9 cellular contexts compared by ENCODE assay signal in genomic region chr15:80660114-80660513, GRCh38. TPM values are rescaled to one million over a fixed set of nuclear protein-coding genes. Genes with fewer than 3 reads are reported as not detected.
DNase-seq lines count a peak whose midpoint lies in the region; ATAC-seq, FAIRE-seq and TF ChIP-seq lines count a peak whose summit lies in the region.
"Had no signal": no experiment of that assay in that cellular context is flagged by ENCODE, and none has a peak within 500 bp of the region (broad histone marks: within the 10 kb centered on the region; RNA-seq: fewer than 3 reads in every experiment).

No MANE protein-coding gene starts in this region.

- H3K27ac ChIP-seq in brain microvascular endothelial cell, result no peak overlapping the region
- no peak overlapping the region for H3K27ac ChIP-seq in HepG2 (ENCODE audit: extremely low read length, insufficient read depth, low read length)

- no peak for TF ChIP-seq POLR2A in HepG2 (IDR thresholded peaks at IDR 0.05; ENCODE audit: insufficient read depth in 1 of 2, low read depth in 2 of 2, low read length in 2 of 2)

- CTCF ChIA-PET in HepG2 (lab: Yijun Ruan, JAX; ENCODE audit: low intra/inter-chr PET ratio, low total read pairs), result interaction anchor here (0.7 to 2.0 kb wide), 4 partner anchors 116 to 310 kb away, joined by 3 to 17 read pairs (median 7); partner anchors contain the start of gene CEMIP

- no TSS peak for BruUV-seq in HepG2 (replicated peaks; lab: Mats Ljungman, UMichigan)

- H3K79me2 ChIP-seq in HepG2 (ENCODE audit: insufficient read depth, low read length), result no peaks in the 10 kb centered on the region

- 0 out of 2 replicates have a peak, but pooled peaks have one; percentile 40 for TF ChIP-seq RAD21 in HepG2 (CRISPR knock-in tag; IDR thresholded peaks at IDR 0.05)

- POLR2A ChIA-PET in HepG2 (lab: Yijun Ruan, JAX), result interaction anchor here (1.0 to 1.1 kb wide), 2 partner anchors 116 to 119 kb away, joined by 3 to 6 read pairs; partner anchors contain the start of gene CEMIP

- H3K36me3 ChIP-seq in brain microvascular endothelial cell (replicated peaks), result no peaks in the 10 kb centered on the region
- no peaks in the 10 kb centered on the region for H3K36me3 ChIP-seq in HepG2 (replicated peaks in 1 of 2; ENCODE audit: control insufficient read depth in 1 of 2, insufficient read depth in 2 of 2, low read length in 2 of 2)

- peak; percentile 76 for FAIRE-seq in HepG2 (lab: Jason Lieb, UNC)

- H4K20me1 ChIP-seq in HepG2 (ENCODE audit: insufficient read depth, low read length), result no peaks in the 10 kb centered on the region

- no peak overlapping the region for H3K9ac ChIP-seq in HepG2 (ENCODE audit: insufficient read depth, low read depth, low read length)

- in situ Hi-C loops in ACHN (cut with HindIII; ENCODE audit: low pct_ligation_motif_present, low pct_unique_long_range_greater_than_20kb, low sequenced_read_pairs) (no loop called here), brain microvascular endothelial cell (cut with HindIII; ENCODE audit: low pct_ligation_motif_present, low sequenced_read_pairs) (no loop called here), HepG2 (cut with HindIII; ENCODE audit: extremely low pct_ligation_motif_present, low pct_unique_long_range_greater_than_20kb) (loop anchor here (5.0 kb wide), 1 partner anchor 117 kb away; the partner anchor contains the start of gene CEMIP)

- no peak overlapping the region for H2AFZ ChIP-seq in HepG2 (ENCODE audit: low read length)

- H3K4me1 ChIP-seq in HepG2 (ENCODE audit: insufficient read depth, low read length), result no peaks in the 10 kb centered on the region

- H3K9me3 ChIP-seq in HepG2 (ENCODE audit: low read length), result no peaks in the 10 kb centered on the region

- H3K4me2 ChIP-seq in HepG2 (ENCODE audit: low read depth, low read length), result no peak overlapping the region

- peak; percentile 96 for ATAC-seq in HepG2
- no peak for ATAC-seq in GM18520 (IDR thresholded peaks at IDR 0.05; ENCODE audit: unreplicated experiment)
- ATAC-seq in HG02610 (IDR thresholded peaks at IDR 0.05; ENCODE audit: unreplicated experiment), result no peak

- H3K27me3 ChIP-seq in brain microvascular endothelial cell (replicated peaks) (no peaks in the 10 kb centered on the region), HepG2 (ENCODE audit: control insufficient read depth in 1 of 2, insufficient read depth in 2 of 2, low read length in 2 of 2) (no peaks in the 10 kb centered on the region)

- H3K4me3 ChIP-seq in brain microvascular endothelial cell (ENCODE audit: low read depth, low read length) (no peak overlapping the region), HepG2 (replicated peaks in 1 of 3; ENCODE audit: insufficient read depth in 1 of 3, low read depth in 2 of 3, low read length in 3 of 3) (no peak overlapping the region)

- DNase-seq in ACHN (peak; percentile 47), HT1080 (ENCODE audit: low read depth) (peak; percentile 57), brain microvascular endothelial cell (peak; percentile 31), HepG2 (ENCODE audit: low spot score) (peak; percentile 42), DMS53 (lab: John Stamatoyannopoulos, UW) (no peak), T-helper 2 cell (no peak)
- DNase-seq: amygdala had no signal

- peak; percentile 66 for TF ChIP-seq CTCF in brain microvascular endothelial cell (IDR thresholded peaks at IDR 0.05; ENCODE audit: low read depth, low read length, missing control alignments)
- peak; percentile 77 for TF ChIP-seq CTCF in HepG2 (CRISPR knock-in tag; IDR thresholded peaks at IDR 0.05)

- intact Hi-C loops in HepG2 (cut with micrococcal nuclease; ENCODE audit: unreplicated experiment), result loop anchor here (1.0 to 2.0 kb wide), 4 partner anchors 93 to 310 kb away; no protein-coding TSS in a partner anchor

- no peak for TF ChIP-seq EP300 in HepG2 (IDR thresholded peaks at IDR 0.05; ENCODE audit: low read depth in 2 of 2, low read length in 2 of 2)
- TF ChIP-seq EP300 in HepG2 (CRISPR knock-in tag; IDR thresholded peaks at IDR 0.05; ENCODE audit: borderline replicate concordance), result no peak

TF ChIP-seq in HepG2, 621 proteins besides CTCF, POLR2A, EP300 and RAD21 (continues in another document):
- TF ChIP-seq ZNF75D (CRISPR knock-in tag; IDR thresholded peaks at IDR 0.05; ENCODE audit: borderline replicate concordance) (no peak), BORCS8-MEF2B (CRISPR knock-in tag; IDR thresholded peaks at IDR 0.05) (no peak), HBP1 (CRISPR knock-in tag; IDR thresholded peaks at IDR 0.05; ENCODE audit: low read depth) (no peak), ZNF546 (CRISPR knock-in tag; conservative IDR thresholded peaks at IDR 0.05) (no peak), REST (IDR thresholded peaks at IDR 0.05; ENCODE audit: borderline replicate concordance in 1 of 2, low read depth in 1 of 2, low read length in 2 of 2) (no peak), POLR2AphosphoS5 (IDR thresholded peaks at IDR 0.05; ENCODE audit: low read depth, low read length) (no peak), CCDC6 (CRISPR knock-in tag; IDR thresholded peaks at IDR 0.05) (no peak), NR2F2 (IDR thresholded peaks at IDR 0.05; ENCODE audit: borderline replicate concordance, low read depth) (no peak)

RNA-seq across cellular contexts. Expression of gene ABHD17C, which starts 35.0 kb away (rescaled TPM):
- total RNA-seq in HT1080 (2014; rRNA removed; shearing (Covaris generic)), result 4.0 and 8.0 TPM in 2 replicates
- polyA plus RNA-seq in HT1080 (2015; cell fraction: cytosol; rRNA removed), result 20.3 and 26.0 TPM in 2 replicates
- 13.8 and 14.0 TPM in 2 replicates for polyA plus RNA-seq in HT1080 (2015; cell fraction: nucleus; rRNA removed)
- total RNA-seq in HepG2 (2016; rRNA removed; fragmentation: Illumina TruSeq; extraction: Trizol), result 2.9 and 4.7 TPM in 2 replicates
- 1.5 TPM in 2 replicates for total RNA-seq in HepG2 (2016; cell fraction: cytosol; rRNA removed; fragmentation: Illumina TruSeq; extraction: Trizol; ENCODE audit: low read depth)
- 2.7 and 4.3 TPM in 2 replicates for total RNA-seq in HepG2 (2016; cell fraction: insoluble cytoplasmic fraction; rRNA removed; fragmentation: Illumina TruSeq; extraction: Trizol)
- total RNA-seq in HepG2 (2016; cell fraction: membrane; rRNA removed; fragmentation: Illumina TruSeq; extraction: Trizol), result 4.7 and 8.1 TPM in 2 replicates
- total RNA-seq in HepG2 (2016; cell fraction: nucleus; rRNA removed; fragmentation: Illumina TruSeq; extraction: Trizol), result 4.1 and 4.3 TPM in 2 replicates
- polyA plus RNA-seq in HepG2 (2011; rRNA removed), result 3.3 and 3.9 TPM in 2 replicates
- polyA plus RNA-seq in HepG2 (2011; cell fraction: cytosol; rRNA removed), result 2.9 and 3.8 TPM in 2 replicates
- 1.3 and 1.5 TPM in 2 replicates for polyA plus RNA-seq in HepG2 (2011; cell fraction: nucleus; rRNA removed)
- 2.3 and 4.0 TPM in 2 replicates for polyA plus RNA-seq in HepG2 (2012)
- 3.1 and 3.6 TPM in 2 replicates for polyA plus RNA-seq in HepG2 (2016; cell fraction: cytosol; fragmentation: Illumina TruSeq; extraction: Trizol; ENCODE audit: low read depth)
- polyA plus RNA-seq in HepG2 (2016; cell fraction: insoluble cytoplasmic fraction; fragmentation: Illumina TruSeq; extraction: Trizol; ENCODE audit: low read depth), result 8.1 and 8.8 TPM in 2 replicates
- 8.3 and 8.5 TPM in 2 replicates for polyA plus RNA-seq in HepG2 (2016; cell fraction: membrane; fragmentation: Illumina TruSeq; extraction: Trizol; ENCODE audit: low read depth)
- polyA plus RNA-seq in HepG2 (2016; cell fraction: nucleus; fragmentation: Illumina TruSeq; extraction: Trizol; ENCODE audit: insufficient read depth, low read depth), result 8.3 and 8.7 TPM in 2 replicates
- polyA minus RNA-seq in HepG2 (2011; rRNA and poly(A)+ RNA removed; ENCODE audit: low replicate concordance), result 4.5 and 40.6 TPM in 2 replicates
- 3.3 and 5.6 TPM in 2 replicates for polyA minus RNA-seq in HepG2 (2011; cell fraction: cytosol; rRNA and poly(A)+ RNA removed)
- 3.4 and 3.5 TPM in 2 replicates for polyA minus RNA-seq in HepG2 (2011; cell fraction: nucleus; rRNA and poly(A)+ RNA removed)

Comparison
In these comparisons a context has a peak if more than half of its experiments do, and no peak if none do; other contexts are left out.
1. DNase-seq: peak in ACHN (single experiment), HT1080 (single experiment), brain microvascular endothelial cell (single experiment) and HepG2 (single experiment); none in DMS53 (single experiment) and T-helper 2 cell (0 of 5).